Comparison of ENCODE assay signal across 23 cellular contexts in genomic region chr12:87511371-87511770, GRCh38.
DNase-seq lines count a peak whose midpoint lies in the region; ATAC-seq and TF ChIP-seq lines count a peak whose summit lies in the region.
"Had no signal": no experiment of that assay in that cellular context is flagged by ENCODE, and none has a peak within 500 bp of the region (broad histone marks: within the 10 kb centered on the region; RNA-seq: fewer than 3 reads in every experiment).

No MANE protein-coding gene starts in this region.

- H3K9me1 ChIP-seq in IMR-90 (ENCODE audit: insufficient read depth, low read length): no peaks in the 10 kb centered on the region

- intact Hi-C loops in IMR-90 (cut with micrococcal nuclease): no loop called here

- no peak overlapping the region for H3K56ac ChIP-seq in IMR-90 (ENCODE audit: extremely low read depth, insufficient read depth, low read length)

- H3K36me3 Mint-ChIP-seq in activated CD4-positive, alpha-beta memory T cell treated with anti-CD3 and anti-CD28 coated beads, Interleukin-2, amount 10 ng/mL, durations not matched to agents 7 days and 5 days (ENCODE audit: low read depth): no peaks in the 10 kb centered on the region
- H3K36me3 Mint-ChIP-seq: CD8-positive, alpha-beta T cell had no signal

- H2BK20ac ChIP-seq in IMR-90 (ENCODE audit: low read depth, low read length): no peak overlapping the region

- BruUV-seq in IMR-90 (replicated peaks; lab: Mats Ljungman, UMichigan): no TSS peak

- H3K4me1 ChIP-seq in IMR-90 (ENCODE audit: control insufficient read depth, insufficient read depth, low read length): peaks cover 2% of the 10 kb centered on the region; the same call in 1 of the 2 replicates
- H3K4me1 ChIP-seq in foreskin keratinocyte: peaks cover 5% of the 10 kb centered on the region

- H3K4me1 Mint-ChIP-seq in activated CD4-positive, alpha-beta memory T cell treated with anti-CD3 and anti-CD28 coated beads, Interleukin-2, amount 10 ng/mL, durations not matched to agents 7 days and 5 days: no peaks in the 10 kb centered on the region

- peaks cover 7% of the 10 kb centered on the region for H3K9me3 Mint-ChIP-seq in activated CD4-positive, alpha-beta memory T cell treated with anti-CD3 and anti-CD28 coated beads, Interleukin-2, amount 10 ng/mL, durations not matched to agents 7 days and 5 days

- no peak overlapping the region for H2BK120ac ChIP-seq in IMR-90 (ENCODE audit: low read depth, low read length)

- no peak overlapping the region for H2BK5ac ChIP-seq in IMR-90 (ENCODE audit: low read depth, low read length, poor library complexity, severe bottlenecking)

- no peak overlapping the region for H3K9ac ChIP-seq in IMR-90 (ENCODE audit: low read depth, low read length)

- H3K4me3 ChIP-seq in IMR-90 (ENCODE audit: insufficient read depth, low read depth, low read length): no peak overlapping the region
- H3K4me3 ChIP-seq in cardiac fibroblast (replicated peaks in 1 of 2; ENCODE audit: low read depth in 2 of 2, low read length in 2 of 2): no peak overlapping the region
- no peak overlapping the region for H3K4me3 ChIP-seq in retinal pigment epithelial cell (ENCODE audit: low read length)

- H3K79me1 ChIP-seq in IMR-90 (ENCODE audit: low read depth in 1 of 2, low read length in 2 of 2): no peaks in the 10 kb centered on the region

- no peaks in the 10 kb centered on the region for H3K9me3 ChIP-seq in IMR-90 (ENCODE audit: control insufficient read depth, insufficient read depth, low read length)

- POLR2A ChIA-PET in IMR-90 (lab: Charles Lee; ENCODE audit: unreplicated experiment): no interaction called here
- POLR2A ChIA-PET in activated CD4-positive, alpha-beta memory T cell treated with anti-CD3 and anti-CD28 coated beads, Interleukin-2, amount 10 ng/mL, durations not matched to agents 7 days and 5 days (lab: Charles Lee): no interaction called here

- H3K4me3 Mint-ChIP-seq in activated CD4-positive, alpha-beta memory T cell treated with anti-CD3 and anti-CD28 coated beads, Interleukin-2, amount 10 ng/mL, durations not matched to agents 7 days and 5 days: no peak overlapping the region
- H3K4me3 Mint-ChIP-seq: B cell; CD8-positive, alpha-beta T cell had no signal

- no peak for TF ChIP-seq POLR2A in IMR-90 (IDR thresholded peaks at IDR 0.05; ENCODE audit: low read depth, low read length)

- no peak overlapping the region for H3K4me2 ChIP-seq in IMR-90 (ENCODE audit: low read depth, low read length)

- H3K27me3 Mint-ChIP-seq in activated CD4-positive, alpha-beta memory T cell treated with anti-CD3 and anti-CD28 coated beads, Interleukin-2, amount 10 ng/mL, durations not matched to agents 7 days and 5 days: no peaks in the 10 kb centered on the region
- H3K27me3 Mint-ChIP-seq: B cell had no signal

- TF ChIP-seq CTCF in IMR-90 (conservative IDR thresholded peaks at IDR 0.05; ENCODE audit: low read depth, low read length): no peak
- TF ChIP-seq CTCF in cardiac fibroblast (IDR thresholded peaks at IDR 0.05; ENCODE audit: low read depth, low read length): no peak
- TF ChIP-seq CTCF in foreskin keratinocyte (conservative IDR thresholded peaks at IDR 0.05): no peak
- no peak for TF ChIP-seq CTCF in retinal pigment epithelial cell (conservative IDR thresholded peaks at IDR 0.05; ENCODE audit: low read depth, low read length)

- no peak for TF ChIP-seq RAD21 in IMR-90 (IDR thresholded peaks at IDR 0.05; ENCODE audit: low read length)

- in situ Hi-C loops in IMR-90 (cut with MboI; ENCODE audit: low sequenced_read_pairs): no loop called here

- H2AK5ac ChIP-seq in IMR-90 (ENCODE audit: low read depth, low read length): no peak overlapping the region

- no peaks in the 10 kb centered on the region for H3K36me3 ChIP-seq in IMR-90 (ENCODE audit: control insufficient read depth, insufficient read depth, low read length)

- WGBS in IMR-90 (ENCODE audit: extremely low coverage in 2 of 2, insufficient read length in 1 of 2), 2 experiments: no CpG with 5 or more reads among the region's 3 CpGs

- H3K4ac ChIP-seq in IMR-90 (ENCODE audit: low read depth, low read length): no peak overlapping the region

- ATAC-seq in IMR-90 (ENCODE audit: low read depth): no peak
- ATAC-seq in foreskin keratinocyte: peak; percentile 57
- ATAC-seq: CD8-positive, alpha-beta T cell had no signal

- H2BK15ac ChIP-seq in IMR-90 (ENCODE audit: low read depth, low read length): no peak overlapping the region

- H4K8ac ChIP-seq in IMR-90 (ENCODE audit: low read depth in 2 of 2, low read length in 2 of 2): no peak overlapping the region

- CTCF ChIA-PET in IMR-90 (lab: Yijun Ruan, JAX): no interaction called here
- CTCF ChIA-PET in activated CD4-positive, alpha-beta memory T cell treated with anti-CD3 and anti-CD28 coated beads, Interleukin-2, amount 10 ng/mL, durations not matched to agents 7 days and 5 days (lab: Charles Lee): no interaction called here

- H4K91ac ChIP-seq in IMR-90 (ENCODE audit: insufficient read depth, low read depth, low read length): no peak overlapping the region

- dilution Hi-C loops in IMR-90 (cut with HindIII; ENCODE audit: low sequenced_read_pairs, unreplicated experiment): no loop called here

- no peak overlapping the region for H2AK9ac ChIP-seq in IMR-90 (replicated peaks; ENCODE audit: low read depth, low read length, poor library complexity)

- H3K14ac ChIP-seq in IMR-90 (replicated peaks; ENCODE audit: low read depth, low read length): no peak overlapping the region

- no peak overlapping the region for H2AFZ ChIP-seq in IMR-90 (replicated peaks; ENCODE audit: low read length, poor library complexity)

- H3K27me3 ChIP-seq in IMR-90 (ENCODE audit: control insufficient read depth, insufficient read depth, low read length) (no peaks in the 10 kb centered on the region), foreskin keratinocyte (no peaks in the 10 kb centered on the region)

- no peak overlapping the region for H3K27ac Mint-ChIP-seq in activated CD4-positive, alpha-beta memory T cell treated with anti-CD3 and anti-CD28 coated beads, Interleukin-2, amount 10 ng/mL, durations not matched to agents 7 days and 5 days
- H3K27ac Mint-ChIP-seq: B cell; CD8-positive, alpha-beta T cell had no signal

- DNase-seq in IMR-90: peak; percentile 16
- peak; percentile 11 to 46 for DNase-seq in cardiac fibroblast (ENCODE audit: low read depth in 2 of 2)
- DNase-seq in foreskin keratinocyte: peak in 1 of 2 donors; percentile 45
- peak; percentile 87 for DNase-seq in retinal pigment epithelial cell (ENCODE audit: low read depth)
- DNase-seq in activated CD4-positive, alpha-beta memory T cell treated with anti-CD3 and anti-CD28 coated beads, Interleukin-2, amount 10 ng/mL, durations not matched to agents 7 days and 5 days: no peak
- DNase-seq in DMS79 (lab: John Stamatoyannopoulos, UW): no peak
- no peak for DNase-seq in globus pallidus (ENCODE audit: low spot score)
- DNase-seq: CD8-positive, alpha-beta T cell; DMS 273 treated with DMSO at 0.1 percent for 48 hours; DMS79 treated with DMSO at 0.1 percent for 48 hours; GF-D8; HCEC 1CT; Kasumi-1; MV-4-11; NCI-H1105; NCI-H146; NCI-H1930; NCI-H2107; NCI-H446; NCI-H524 treated with DMSO at 0.1 percent for 48 hours; NCI-H774 had no signal

- no peaks in the 10 kb centered on the region for H4K20me1 ChIP-seq in IMR-90 (ENCODE audit: insufficient read depth, low read length)

- no peak overlapping the region for H4K5ac ChIP-seq in IMR-90 (ENCODE audit: low read depth, low read length)

- H3K27ac ChIP-seq in IMR-90 (ENCODE audit: insufficient read depth, low read length) (no peak overlapping the region), foreskin keratinocyte (no peak overlapping the region)
- H3K27ac ChIP-seq: C4-2B had no signal

- no peak overlapping the region for H3K23ac ChIP-seq in IMR-90 (ENCODE audit: low read depth, low read length)

- H3K18ac ChIP-seq in IMR-90 (ENCODE audit: low read depth, low read length): no peak overlapping the region

TF ChIP-seq in IMR-90, 13 proteins besides CTCF, POLR2A, EP300 and RAD21:
- TF ChIP-seq FOS (IDR thresholded peaks at IDR 0.05; ENCODE audit: low read depth, low read length) (no peak), CHD1 (IDR thresholded peaks at IDR 0.05; ENCODE audit: low read depth, low read length) (no peak), BHLHE40 (IDR thresholded peaks at IDR 0.05; ENCODE audit: low read depth, low read length) (no peak), RCOR1 (IDR thresholded peaks at IDR 0.05; ENCODE audit: insufficient replicate concordance, low read length) (no peak), ELK1 (IDR thresholded peaks at IDR 0.05; ENCODE audit: borderline replicate concordance, low read depth, low read length) (no peak)
TF ChIP-seq in IMR-90: peak in this region for 0.

Comparison
In these comparisons a context has a peak if more than half of its experiments do, and no peak if none do; other contexts are left out.
1. DNase-seq: peak in IMR-90 (single experiment), cardiac fibroblast (2 of 2) and retinal pigment epithelial cell (single experiment); none in activated CD4-positive, alpha-beta memory T cell treated with anti-CD3 and anti-CD28 coated beads, Interleukin-2, amount 10 ng/mL, durations not matched to agents 7 days and 5 days (single experiment), DMS79 (single experiment) and globus pallidus (single experiment).